ENCODE assay signal across 1 cellular context in genomic region chr10:71880425-71881306, GRCh38.
TF ChIP-seq lines count a peak whose summit lies in the region.

No MANE protein-coding gene starts in this region.

TF ChIP-seq in GM12878, 131 proteins besides CTCF, POLR2A, EP300 and RAD21 (continued from another document):
- TF ChIP-seq, protein P1, sequence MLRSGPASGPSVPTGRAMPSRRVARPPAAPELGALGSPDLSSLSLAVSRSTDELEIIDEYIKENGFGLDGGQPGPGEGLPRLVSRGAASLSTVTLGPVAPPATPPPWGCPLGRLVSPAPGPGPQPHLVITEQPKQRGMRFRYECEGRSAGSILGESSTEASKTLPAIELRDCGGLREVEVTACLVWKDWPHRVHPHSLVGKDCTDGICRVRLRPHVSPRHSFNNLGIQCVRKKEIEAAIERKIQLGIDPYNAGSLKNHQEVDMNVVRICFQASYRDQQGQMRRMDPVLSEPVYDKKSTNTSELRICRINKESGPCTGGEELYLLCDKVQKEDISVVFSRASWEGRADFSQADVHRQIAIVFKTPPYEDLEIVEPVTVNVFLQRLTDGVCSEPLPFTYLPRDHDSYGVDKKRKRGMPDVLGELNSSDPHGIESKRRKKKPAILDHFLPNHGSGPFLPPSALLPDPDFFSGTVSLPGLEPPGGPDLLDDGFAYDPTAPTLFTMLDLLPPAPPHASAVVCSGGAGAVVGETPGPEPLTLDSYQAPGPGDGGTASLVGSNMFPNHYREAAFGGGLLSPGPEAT (IDR thresholded peaks at IDR 0.05; ENCODE audit: low read depth), result no peak
- no peak for TF ChIP-seq IRF5 (IDR thresholded peaks at IDR 0.05; ENCODE audit: borderline replicate concordance)
- no peak for TF ChIP-seq EED (IDR thresholded peaks at IDR 0.05; ENCODE audit: low read depth)
- TF ChIP-seq IRF4 (IDR thresholded peaks at IDR 0.05; ENCODE audit: low read depth, low read length), result no peak
- TF ChIP-seq ATF3 (IDR thresholded peaks at IDR 0.05; ENCODE audit: borderline replicate concordance, extremely low read depth, low read depth, low read length), result no peak
- no peak for TF ChIP-seq SRF (IDR thresholded peaks at IDR 0.05; ENCODE audit: low read depth in 2 of 2, low read length in 2 of 2)
- no peak for TF ChIP-seq NKRF (conservative IDR thresholded peaks at IDR 0.05)
- no peak for TF ChIP-seq ATF7 (IDR thresholded peaks at IDR 0.05; ENCODE audit: low read depth)
- no peak for TF ChIP-seq JUND (IDR thresholded peaks at IDR 0.05; ENCODE audit: low read depth, low read length)
- TF ChIP-seq RUNX3 (IDR thresholded peaks at IDR 0.05; ENCODE audit: low read length), result no peak
- TF ChIP-seq, protein P2, sequence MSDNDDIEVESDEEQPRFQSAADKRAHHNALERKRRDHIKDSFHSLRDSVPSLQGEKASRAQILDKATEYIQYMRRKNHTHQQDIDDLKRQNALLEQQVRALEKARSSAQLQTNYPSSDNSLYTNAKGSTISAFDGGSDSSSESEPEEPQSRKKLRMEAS (IDR thresholded peaks at IDR 0.05; ENCODE audit: low read depth, low read length), result no peak
- TF ChIP-seq, protein P3, sequence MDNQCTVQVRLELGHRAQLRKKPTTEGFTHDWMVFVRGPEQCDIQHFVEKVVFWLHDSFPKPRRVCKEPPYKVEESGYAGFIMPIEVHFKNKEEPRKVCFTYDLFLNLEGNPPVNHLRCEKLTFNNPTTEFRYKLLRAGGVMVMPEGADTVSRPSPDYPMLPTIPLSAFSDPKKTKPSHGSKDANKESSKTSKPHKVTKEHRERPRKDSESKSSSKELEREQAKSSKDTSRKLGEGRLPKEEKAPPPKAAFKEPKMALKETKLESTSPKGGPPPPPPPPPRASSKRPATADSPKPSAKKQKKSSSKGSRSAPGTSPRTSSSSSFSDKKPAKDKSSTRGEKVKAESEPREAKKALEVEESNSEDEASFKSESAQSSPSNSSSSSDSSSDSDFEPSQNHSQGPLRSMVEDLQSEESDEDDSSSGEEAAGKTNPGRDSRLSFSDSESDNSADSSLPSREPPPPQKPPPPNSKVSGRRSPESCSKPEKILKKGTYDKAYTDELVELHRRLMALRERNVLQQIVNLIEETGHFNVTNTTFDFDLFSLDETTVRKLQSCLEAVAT (IDR thresholded peaks at IDR 0.05), result no peak
TF ChIP-seq in GM12878: peak in this region for 0.
